ENCODE assay signal across 11 cellular contexts in genomic region chr16:8686031-8686621, GRCh38. TPM values are rescaled to one million over a fixed set of nuclear protein-coding genes. Genes with fewer than 3 reads are reported as not detected.
A peak's percentile ranks its signal among the peaks of the same experiment; 100 is the strongest.
DNase-seq lines count a peak whose midpoint lies in the region; ATAC-seq, FAIRE-seq and TF ChIP-seq lines count a peak whose summit lies in the region.
"Had no signal": no experiment of that assay in that cellular context is flagged by ENCODE, and none has a peak within 500 bp of the region (broad histone marks: within the 10 kb centered on the region; RNA-seq: fewer than 3 reads in every experiment).

No MANE protein-coding gene starts in this region.

- H3K4me2 ChIP-seq in mammary epithelial cell (ENCODE audit: insufficient read depth, low read depth, low read length) (no peak overlapping the region), HepG2 (ENCODE audit: low read depth, low read length) (0 out of 2 replicates have a peak overlapping the region, but pooled peaks have one; percentile 2)

- dilution Hi-C loops in mammary epithelial cell (cut with HindIII; ENCODE audit: low sequenced_read_pairs): no loop called here

- TF ChIP-seq POLR2A in HepG2 (IDR thresholded peaks at IDR 0.05; ENCODE audit: insufficient read depth in 1 of 2, low read depth in 2 of 2, low read length in 2 of 2) (no peak), testis (IDR thresholded peaks at IDR 0.05) (no peak)

- H3K9ac ChIP-seq in mammary epithelial cell (ENCODE audit: insufficient read depth, low read length): no peak overlapping the region
- no peak overlapping the region for H3K9ac ChIP-seq in HepG2 (ENCODE audit: insufficient read depth, low read depth, low read length)

- TF ChIP-seq EP300 in HepG2 (IDR thresholded peaks at IDR 0.05; ENCODE audit: low read depth in 2 of 2, low read length in 2 of 2): no peak
- no peak for TF ChIP-seq EP300 in HepG2 (CRISPR knock-in tag; IDR thresholded peaks at IDR 0.05; ENCODE audit: borderline replicate concordance)

- 26% methylated on average over 7 of the region's 7 CpGs for WGBS in mammary epithelial cell (ENCODE audit: low coverage, missing lambda C conversion rate)
- 78% methylated on average over 7 of the region's 7 CpGs for WGBS in HepG2 (ENCODE audit: low lambda C conversion rate)
- 25 to 47% methylated on average over 7 of the region's 7 CpGs for WGBS in testis, 2 donors

- peak; percentile 13 for DNase-seq in MCF 10A (ENCODE audit: unreplicated experiment)
- no peak for DNase-seq in mammary epithelial cell
- DNase-seq in dorsolateral prefrontal cortex: peak; percentile 22 to 86 (median 54)
- DNase-seq in HepG2 (ENCODE audit: low spot score): no peak
- peak; percentile 29 for DNase-seq in testis
- DNase-seq in germinal center (ENCODE audit: low spot score): no peak
- no peak for DNase-seq in kidney tubule cell (ENCODE audit: low spot score)
- DNase-seq in NCI-H524 (lab: John Stamatoyannopoulos, UW): no peak
- DNase-seq: activated gamma-delta T cell, HCEC 1CT had no signal

- H3K9me3 ChIP-seq in mammary epithelial cell (replicated peaks; ENCODE audit: insufficient read depth, low read length) (peaks cover 14% of the 10 kb centered on the region), HepG2 (ENCODE audit: low read length) (peaks cover 18% of the 10 kb centered on the region), testis (no peaks in the 10 kb centered on the region)

- no peak overlapping the region for H3K27ac Mint-ChIP-seq in MCF 10A (ENCODE audit: low read depth, unreplicated experiment)

- H3K4me1 ChIP-seq in mammary epithelial cell (ENCODE audit: insufficient read depth, low read length) (peaks cover 14% of the 10 kb centered on the region), HepG2 (ENCODE audit: insufficient read depth, low read length) (peaks cover 35% of the 10 kb centered on the region), testis (no peaks in the 10 kb centered on the region)

- CTCF ChIA-PET in MCF 10A (lab: Yijun Ruan, JAX) (interaction anchor here (1.1 kb wide), 1 partner anchor 18 kb away, joined by 3 read pairs; no protein-coding TSS in a partner anchor), mammary epithelial cell (lab: Charles Lee; ENCODE audit: low non-redundant PET) (no interaction called here), HepG2 (lab: Yijun Ruan, JAX; ENCODE audit: low intra/inter-chr PET ratio, low total read pairs) (no interaction called here)

- intact Hi-C loops in MCF 10A (cut with micrococcal nuclease): no loop called here
- intact Hi-C loops in mammary epithelial cell (cut with micrococcal nuclease): no loop called here
- intact Hi-C loops in dorsolateral prefrontal cortex (cut with DNase I): no loop called here
- intact Hi-C loops in HepG2 (cut with micrococcal nuclease; ENCODE audit: unreplicated experiment): no loop called here
- intact Hi-C loops in testis (cut with DNase I; ENCODE audit: low total_unique reads): no loop called here

- no peak for FAIRE-seq in HepG2 (lab: Jason Lieb, UNC)

- H3K27ac ChIP-seq in mammary epithelial cell (ENCODE audit: insufficient read depth, low read depth, low read length): no peak overlapping the region
- H3K27ac ChIP-seq in dorsolateral prefrontal cortex: peak overlapping the region in 33 of 59 donors; percentile 0 to 86 (median 39)
- peak overlapping the region; percentile 6 for H3K27ac ChIP-seq in HepG2 (ENCODE audit: extremely low read length, insufficient read depth, low read length)
- no peak overlapping the region for H3K27ac ChIP-seq in testis

- no peak for TF ChIP-seq RAD21 in HepG2 (CRISPR knock-in tag; IDR thresholded peaks at IDR 0.05)

- H3K4me3 ChIP-seq in mammary epithelial cell (replicated peaks in 1 of 3; ENCODE audit: insufficient read depth in 1 of 3, low read depth in 2 of 3, low read length in 3 of 3): no peak overlapping the region
- peak overlapping the region in 12 of 59 donors; percentile 5 to 39 (median 18) for H3K4me3 ChIP-seq in dorsolateral prefrontal cortex
- H3K4me3 ChIP-seq in HepG2 (replicated peaks in 1 of 3; ENCODE audit: insufficient read depth in 1 of 3, low read depth in 2 of 3, low read length in 3 of 3): no peak overlapping the region
- H3K4me3 ChIP-seq in testis: no peak overlapping the region

- H3K36me3 ChIP-seq in mammary epithelial cell (ENCODE audit: insufficient read depth, low read length) (no peaks in the 10 kb centered on the region), HepG2 (replicated peaks in 1 of 2; ENCODE audit: control insufficient read depth in 1 of 2, insufficient read depth in 2 of 2, low read length in 2 of 2) (peaks cover 6 to 26% of the 10 kb centered on the region in 2 experiments), testis (ENCODE audit: low read depth, missing control alignments) (no peaks in the 10 kb centered on the region)

- BruUV-seq in MCF 10A (replicated peaks; lab: Mats Ljungman, UMichigan) (no TSS peak), mammary epithelial cell (replicated peaks; lab: Mats Ljungman, UMichigan) (no TSS peak), HepG2 (replicated peaks; lab: Mats Ljungman, UMichigan) (no TSS peak)

- peaks cover 14% of the 10 kb centered on the region for H3K9me3 Mint-ChIP-seq in MCF 10A (ENCODE audit: unreplicated experiment)

- H3K4me3 Mint-ChIP-seq in MCF 10A (ENCODE audit: unreplicated experiment): no peak overlapping the region

- H2AFZ ChIP-seq in mammary epithelial cell (ENCODE audit: low read depth, low read length) (no peak overlapping the region), HepG2 (ENCODE audit: low read length) (no peak overlapping the region)

- peak; percentile 62 for ATAC-seq in HepG2
- ATAC-seq: activated CD4-positive, CD25-positive, alpha-beta regulatory T cell treated with anti-CD3 and anti-CD28 coated beads, Interleukin-2, amount 50 U/mL, for 24 hours had no signal

- in situ Hi-C loops in mammary epithelial cell (cut with MboI; ENCODE audit: low sequenced_read_pairs in 2 of 2): no loop called here
- in situ Hi-C loops in HepG2 (cut with HindIII; ENCODE audit: extremely low pct_ligation_motif_present, low pct_unique_long_range_greater_than_20kb): no loop called here

- H3K79me2 ChIP-seq in mammary epithelial cell (ENCODE audit: insufficient read depth, low read length) (no peaks in the 10 kb centered on the region), HepG2 (ENCODE audit: insufficient read depth, low read length) (peaks cover 6% of the 10 kb centered on the region)

- H3K27me3 ChIP-seq in mammary epithelial cell (ENCODE audit: insufficient read depth, low read length) (no peaks in the 10 kb centered on the region), dorsolateral prefrontal cortex (no peaks in the 10 kb centered on the region), HepG2 (ENCODE audit: control insufficient read depth in 1 of 2, insufficient read depth in 2 of 2, low read length in 2 of 2) (no peaks in the 10 kb centered on the region), testis (no peaks in the 10 kb centered on the region)

- no peaks in the 10 kb centered on the region for H3K27me3 Mint-ChIP-seq in MCF 10A (ENCODE audit: insufficient read depth, unreplicated experiment)

- H4K20me1 ChIP-seq in mammary epithelial cell (ENCODE audit: insufficient read depth, low read length): no peaks in the 10 kb centered on the region
- 0 out of 2 replicates have a peak, but pooled peaks cover 4% of the 10 kb centered on the region for H4K20me1 ChIP-seq in HepG2 (ENCODE audit: insufficient read depth, low read length)

- peaks cover 12% of the 10 kb centered on the region for H3K4me1 Mint-ChIP-seq in MCF 10A (ENCODE audit: insufficient read depth, unreplicated experiment)

- POLR2A ChIA-PET in MCF 10A (lab: Yijun Ruan, JAX): interaction anchor here (0.6 kb wide), 1 partner anchor 31 kb away, joined by 3 read pairs; no protein-coding TSS in a partner anchor
- POLR2A ChIA-PET in HepG2 (lab: Yijun Ruan, JAX): no interaction called here

- no peak for TF ChIP-seq CTCF in MCF 10A (IDR thresholded peaks at IDR 0.05; ENCODE audit: unreplicated experiment)
- no peak for TF ChIP-seq CTCF in mammary epithelial cell (conservative IDR thresholded peaks at IDR 0.05 in 1 of 2, IDR thresholded peaks at IDR 0.05 in 1 of 2; ENCODE audit: extremely low read depth in 1 of 2, insufficient read depth in 1 of 2, low read depth in 1 of 2, low read length in 2 of 2)
- no peak for TF ChIP-seq CTCF in dorsolateral prefrontal cortex (IDR thresholded peaks at IDR 0.05 in 54 of 56, conservative IDR thresholded peaks at IDR 0.05 in 2 of 56; ENCODE audit: low read depth in 1 of 56, partially characterized antibody in 56 of 56)
- no peak for TF ChIP-seq CTCF in HepG2 (CRISPR knock-in tag; IDR thresholded peaks at IDR 0.05)
- no peak for TF ChIP-seq CTCF in testis (IDR thresholded peaks at IDR 0.05)

- no peaks in the 10 kb centered on the region for H3K36me3 Mint-ChIP-seq in MCF 10A (ENCODE audit: insufficient read depth, unreplicated experiment)

RNA-seq across cellular contexts. Expression of gene ABAT, which starts 11.7 kb away (rescaled TPM):
- 2.4 and 3.0 TPM in 2 replicates for total RNA-seq in MCF 10A (2022)
- 10 to 100 TPM; 13.6 to 20.5 TPM for total RNA-seq in mammary epithelial cell
- polyA plus RNA-seq in mammary epithelial cell: 7.4 TPM
- 8.6 TPM for polyA minus RNA-seq in mammary epithelial cell
- total RNA-seq in dorsolateral prefrontal cortex: 100 to 1,000 TPM in 119 of 120 experiments, 10 to 100 TPM in 1; 83.4 to 281 (median 204) TPM
- total RNA-seq in HepG2 (2016; rRNA removed; fragmentation: Illumina TruSeq; extraction: Trizol): 97.3 and 123 TPM in 2 replicates
- total RNA-seq in HepG2 (2016; cell fraction: cytosol; rRNA removed; fragmentation: Illumina TruSeq; extraction: Trizol; ENCODE audit: low read depth): 9.7 and 10.7 TPM in 2 replicates
- 100 and 112 TPM in 2 replicates for total RNA-seq in HepG2 (2016; cell fraction: insoluble cytoplasmic fraction; rRNA removed; fragmentation: Illumina TruSeq; extraction: Trizol)
- total RNA-seq in HepG2 (2016; cell fraction: membrane; rRNA removed; fragmentation: Illumina TruSeq; extraction: Trizol): 29.4 and 30.9 TPM in 2 replicates
- total RNA-seq in HepG2 (2016; cell fraction: nucleus; rRNA removed; fragmentation: Illumina TruSeq; extraction: Trizol): 61.8 and 69.4 TPM in 2 replicates
- 47.6 and 55.0 TPM in 2 replicates for polyA plus RNA-seq in HepG2 (2011; rRNA removed)
- polyA plus RNA-seq in HepG2 (2011; cell fraction: cytosol; rRNA removed): 25.4 and 34.3 TPM in 2 replicates
- 65.2 and 68.0 TPM in 2 replicates for polyA plus RNA-seq in HepG2 (2011; cell fraction: nucleus; rRNA removed)
- polyA plus RNA-seq in HepG2 (2012): 21.6 and 22.2 TPM in 2 replicates
- polyA plus RNA-seq in HepG2 (2016; cell fraction: cytosol; fragmentation: Illumina TruSeq; extraction: Trizol; ENCODE audit: low read depth): 5.7 and 5.8 TPM in 2 replicates
- 116 and 128 TPM in 2 replicates for polyA plus RNA-seq in HepG2 (2016; cell fraction: insoluble cytoplasmic fraction; fragmentation: Illumina TruSeq; extraction: Trizol; ENCODE audit: low read depth)
- 15.2 TPM in 2 replicates for polyA plus RNA-seq in HepG2 (2016; cell fraction: membrane; fragmentation: Illumina TruSeq; extraction: Trizol; ENCODE audit: low read depth)
- polyA plus RNA-seq in HepG2 (2016; cell fraction: nucleus; fragmentation: Illumina TruSeq; extraction: Trizol; ENCODE audit: insufficient read depth, low read depth): 101 and 108 TPM in 2 replicates
- 0.44 and 41.3 TPM in 2 replicates for polyA minus RNA-seq in HepG2 (2011; rRNA and poly(A)+ RNA removed; ENCODE audit: low replicate concordance)
- 24.2 and 32.3 TPM in 2 replicates for polyA minus RNA-seq in HepG2 (2011; cell fraction: cytosol; rRNA and poly(A)+ RNA removed)
- 32.1 and 39.7 TPM in 2 replicates for polyA minus RNA-seq in HepG2 (2011; cell fraction: nucleus; rRNA and poly(A)+ RNA removed)
- total RNA-seq in testis: 100 to 1,000 TPM in 1 of 2 donors, 10 to 100 TPM in 1; 71.7 to 108 TPM
- 25.3 TPM for polyA plus RNA-seq in testis (ENCODE audit: insufficient read depth, low read depth, low replicate concordance)

Comparison
In these comparisons a context has a peak if more than half of its experiments do, and no peak if none do; other contexts are left out.
1. DNase-seq: peak in MCF 10A (single experiment), dorsolateral prefrontal cortex (10 of 10) and testis (single experiment); none in mammary epithelial cell (single experiment), HepG2 (single experiment), germinal center (single experiment), kidney tubule cell (single experiment) and NCI-H524 (0 of 2).
2. H3K27ac ChIP-seq: peak in dorsolateral prefrontal cortex (33 of 59) and HepG2 (single experiment); none in mammary epithelial cell (single experiment) and testis (0 of 2).